In the genomic region with DNA sequence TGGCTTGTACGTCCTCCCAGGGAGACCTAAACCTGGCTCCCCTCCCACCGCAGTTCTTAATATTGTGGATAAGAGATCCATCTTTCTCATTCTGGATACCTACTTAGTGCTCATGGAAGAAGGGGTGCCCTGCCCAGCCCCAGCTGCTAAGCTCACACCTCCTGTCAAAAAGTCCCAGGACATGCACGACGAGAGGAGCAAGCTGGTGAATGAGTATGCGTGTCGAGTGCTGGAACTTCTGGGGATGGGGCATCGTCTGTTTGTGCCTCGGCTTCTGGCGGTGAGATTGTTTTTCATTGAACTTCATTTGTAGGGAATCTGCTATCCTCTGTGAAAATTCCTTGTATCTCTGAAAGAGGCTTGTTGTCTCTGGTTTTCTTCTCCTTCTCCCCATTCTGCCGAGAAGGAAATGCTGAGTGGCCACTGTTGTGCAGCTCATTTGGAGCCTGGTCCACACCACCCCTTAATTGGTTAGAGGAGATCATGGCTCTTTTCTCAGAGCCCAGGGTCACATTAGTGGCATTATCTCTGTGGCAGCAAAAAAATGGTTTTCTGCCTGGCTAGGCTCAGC, we compare ENCODE assay signal across 9 cellular contexts.
DNase-seq lines count a peak whose midpoint lies in the region; ATAC-seq and TF ChIP-seq lines count a peak whose summit lies in the region.
"Had no signal": no experiment of that assay in that cellular context is flagged by ENCODE, and none has a peak within 500 bp of the region (broad histone marks: within the 10 kb centered on the region; RNA-seq: fewer than 3 reads in every experiment).

No MANE protein-coding gene starts in this region.

- no peaks in the 10 kb centered on the region for H4K20me1 ChIP-seq in neural progenitor cell (ENCODE audit: low read depth)

- H3K4me1 Mint-ChIP-seq in neural progenitor cell, result peaks cover 12% of the 10 kb centered on the region

- no peaks in the 10 kb centered on the region for H3K9me3 ChIP-seq in neural progenitor cell (ENCODE audit: low read depth)

- peak; percentile 55 for DNase-seq in activated CD8-positive, alpha-beta memory T cell treated with anti-CD3 and anti-CD28 coated beads, Interleukin-2, amount 50 U/mL, for 48 hours
- no peak for DNase-seq in activated CD8-positive, alpha-beta memory T cell treated with anti-CD3 and anti-CD28 coated beads, Interleukin-2, amount 50 U/mL, for 4 hours
- DNase-seq in fibroblast of mammary gland (ENCODE audit: low read depth), result no peak
- DNase-seq in neural progenitor cell (ENCODE audit: low spot score), result peak; percentile 23
- DNase-seq in DMS153 treated with DMSO at 0.1 percent for 48 hours (lab: John Stamatoyannopoulos, UW; ENCODE audit: unreplicated experiment), result no peak

- H3K4me2 ChIP-seq in neural progenitor cell, result peak overlapping the region; percentile 80

- peak overlapping the region; percentile 50 for H3K27ac ChIP-seq in VCaP
- no peak overlapping the region for H3K27ac ChIP-seq in neural progenitor cell

- H3K79me2 ChIP-seq in neural progenitor cell (ENCODE audit: low read depth), result no peaks in the 10 kb centered on the region

- peak overlapping the region; percentile 56 for H2AFZ ChIP-seq in neural progenitor cell (replicated peaks)

- H3K36me3 Mint-ChIP-seq in neural progenitor cell, result no peaks in the 10 kb centered on the region

- H3K36me3 ChIP-seq in neural progenitor cell, result no peaks in the 10 kb centered on the region

- no peak overlapping the region for H3K27ac Mint-ChIP-seq in neural progenitor cell
- H3K27ac Mint-ChIP-seq: stimulated activated naive CD8-positive, alpha-beta T cell treated with anti-CD3 and anti-CD28 coated beads, Interleukin-15, Interleukin-2, amounts not matched to agents 100 ng/mL and 50 ng/mL, for 24 hours had no signal

- no peak overlapping the region for H3K9ac ChIP-seq in neural progenitor cell

- no peak for TF ChIP-seq CTCF in VCaP (conservative IDR thresholded peaks at IDR 0.05)
- no peak for TF ChIP-seq CTCF in fibroblast of mammary gland (conservative IDR thresholded peaks at IDR 0.05; ENCODE audit: control insufficient read depth, insufficient read depth, low read depth, low read length)
- no peak for TF ChIP-seq CTCF in neural progenitor cell (IDR thresholded peaks at IDR 0.05)

- peaks cover 6% of the 10 kb centered on the region for H3K27me3 Mint-ChIP-seq in neural progenitor cell (ENCODE audit: insufficient read depth, low read depth)
- H3K27me3 Mint-ChIP-seq: stimulated activated naive CD8-positive, alpha-beta T cell treated with anti-CD3 and anti-CD28 coated beads, Interleukin-15, Interleukin-2, amounts not matched to agents 100 ng/mL and 50 ng/mL, for 24 hours had no signal

- no peak overlapping the region for H3K4me3 Mint-ChIP-seq in neural progenitor cell
- H3K4me3 Mint-ChIP-seq: stimulated activated naive CD8-positive, alpha-beta T cell treated with anti-CD3 and anti-CD28 coated beads, Interleukin-15, Interleukin-2, amounts not matched to agents 100 ng/mL and 50 ng/mL, for 24 hours had no signal

- no peaks in the 10 kb centered on the region for H3K9me3 Mint-ChIP-seq in neural progenitor cell
- H3K9me3 Mint-ChIP-seq: stimulated activated naive CD8-positive, alpha-beta T cell treated with anti-CD3 and anti-CD28 coated beads, Interleukin-15, Interleukin-2, amounts not matched to agents 100 ng/mL and 50 ng/mL, for 24 hours had no signal

- no peaks in the 10 kb centered on the region for H3K27me3 ChIP-seq in neural progenitor cell

- no peak for ATAC-seq in HG03196 (IDR thresholded peaks at IDR 0.05; ENCODE audit: unreplicated experiment)
- no peak for ATAC-seq in HG03045 (IDR thresholded peaks at IDR 0.05; ENCODE audit: unreplicated experiment)

- H3K4me1 ChIP-seq in neural progenitor cell, result peaks cover 14% of the 10 kb centered on the region

- peak overlapping the region; percentile 54 for H3K4me3 ChIP-seq in fibroblast of mammary gland (ENCODE audit: control insufficient read depth, low read depth, low read length)
- H3K4me3 ChIP-seq in neural progenitor cell, result peak overlapping the region; percentile 51

- H3F3A ChIP-seq in neural progenitor cell (ENCODE audit: low read depth), result peaks cover 17% of the 10 kb centered on the region

Comparison
In these comparisons a context has a peak if more than half of its experiments do, and no peak if none do; other contexts are left out.
1. DNase-seq: peak in activated CD8-positive, alpha-beta memory T cell treated with anti-CD3 and anti-CD28 coated beads, Interleukin-2, amount 50 U/mL, for 48 hours (single experiment) and neural progenitor cell (single experiment); none in activated CD8-positive, alpha-beta memory T cell treated with anti-CD3 and anti-CD28 coated beads, Interleukin-2, amount 50 U/mL, for 4 hours (single experiment), fibroblast of mammary gland (single experiment) and DMS153 treated with DMSO at 0.1 percent for 48 hours (single experiment).